28 cellular contexts compared by ENCODE assay signal in the genomic region with DNA sequence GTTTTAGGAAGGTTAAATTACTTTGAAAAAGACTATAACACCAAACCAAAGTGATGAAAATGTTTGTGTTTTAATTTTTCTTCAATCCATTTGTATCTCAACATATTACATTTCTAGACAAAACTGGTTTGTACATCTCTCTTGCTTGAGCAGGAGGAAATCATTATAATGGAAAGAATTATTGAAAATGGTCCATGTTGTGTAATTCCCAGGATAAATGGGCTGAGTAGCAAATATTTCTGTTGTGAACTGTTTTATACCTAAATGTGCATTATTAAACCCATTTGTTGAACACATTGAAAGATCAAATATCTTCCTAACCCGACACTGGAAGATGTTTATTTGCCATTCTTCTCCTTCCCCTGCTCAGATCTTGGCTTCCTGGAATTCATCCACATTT.
"Had no signal": no experiment of that assay in that cellular context is flagged by ENCODE, and none has a peak within 500 bp of the region (broad histone marks: within the 10 kb centered on the region; RNA-seq: fewer than 3 reads in every experiment).

No MANE protein-coding gene starts in this region.

- ATAC-seq: activated CD4-positive, CD25-positive, alpha-beta regulatory T cell treated with anti-CD3 and anti-CD28 coated beads, Interleukin-2, amount 50 U/mL, for 24 hours; activated CD8-positive, alpha-beta T cell treated with anti-CD3 and anti-CD28 coated beads for 36 hours; activated T-cell treated with anti-CD3 and anti-CD28 coated beads, Interleukin-2, amount 50 U/mL, for 4 hours; activated T-helper 17 cell treated with anti-CD3 and anti-CD28 coated beads, Interleukin-2, amount 50 U/mL, for 72 hours; effector memory CD8-positive, alpha-beta T cell; foreskin keratinocyte; gastrocnemius medialis; heart left ventricle had no signal

- H3K4me3 ChIP-seq: esophagus muscularis mucosa, gastrocnemius medialis, heart left ventricle had no signal

- DNase-seq: activated B cell treated with CpG ODN at 0.5 μM for 24 hours; activated CD4-positive, alpha-beta T cell treated with anti-CD3 and anti-CD28 coated beads for 48 hours; activated CD4-positive, alpha-beta T cell treated with anti-CD3 and anti-CD28 coated beads, Interleukin-2, amount 50 U/mL, for 1 hour; activated CD4-positive, alpha-beta T cell treated with anti-CD3 and anti-CD28 coated beads, Interleukin-2, amount 50 U/mL, for 48 hours; activated CD8-positive, alpha-beta memory T cell treated with anti-CD3 and anti-CD28 coated beads for 24 hours; activated CD8-positive, alpha-beta T cell treated with anti-CD3 and anti-CD28 coated beads for 36 hours; activated effector memory CD4-positive, alpha-beta T cell treated with Interleukin-2 at 50 U/mL for 16 hours; activated gamma-delta T cell treated with Interleukin-2 at 50 U/mL for 16 hours; activated naive CD4-positive, alpha-beta T cell treated with anti-CD3 and anti-CD28 coated beads, Interleukin-2, amount 50 U/mL, for 16 hours; activated naive CD4-positive, alpha-beta T cell treated with Interleukin-2 at 50 U/mL for 16 hours; activated T-cell treated with anti-CD3 and anti-CD28 coated beads, Interleukin-2, amount 50 U/mL, for 4 hours; amniotic stem cell; anterior cingulate cortex; brain microvascular endothelial cell; cortex of kidney; dermis blood vessel endothelial cell; effector CD4-positive, alpha-beta T cell; effector memory CD8-positive, alpha-beta T cell; erythroblast; foreskin keratinocyte; gastrocnemius medialis; glutamatergic neuron; heart left ventricle; T1000; WERI-Rb-1 had no signal

- H3K9me3 ChIP-seq: esophagus muscularis mucosa, gastrocnemius medialis, heart left ventricle had no signal

- H3K36me3 ChIP-seq: brain microvascular endothelial cell, esophagus muscularis mucosa, gastrocnemius medialis, heart left ventricle, WERI-Rb-1 had no signal

- H3K4me1 ChIP-seq: esophagus muscularis mucosa, gastrocnemius medialis, heart left ventricle had no signal

- H3K27me3 ChIP-seq: brain microvascular endothelial cell, esophagus muscularis mucosa, foreskin keratinocyte, gastrocnemius medialis had no signal
